ENCODE assay signal across 19 cellular contexts in genomic region chr12:112105891-112106290, GRCh38. TPM values are rescaled to one million over a fixed set of nuclear protein-coding genes. Genes with fewer than 3 reads are reported as not detected.
DNase-seq lines count a peak whose midpoint lies in the region; ATAC-seq and TF ChIP-seq lines count a peak whose summit lies in the region.
"Had no signal": no experiment of that assay in that cellular context is flagged by ENCODE, and none has a peak within 500 bp of the region (broad histone marks: within the 10 kb centered on the region; RNA-seq: fewer than 3 reads in every experiment).

No MANE protein-coding gene starts in this region.

- intact Hi-C loops in activated CD4-positive, alpha-beta T cell treated with anti-CD3 and anti-CD28 coated beads for 36 hours (cut with DNase I, micrococcal nuclease): loop anchor here (1.0 to 5.0 kb wide), 4 partner anchors 10 to 699 kb away; partner anchors contain the start of genes ERP29 (in 1 of the 2), HECTD4 (in 1 of the 2), SH2B3 (in 1 of the 2) and TMEM116 (in 1 of the 2)
- intact Hi-C loops in mucosa of descending colon (cut with DNase I, micrococcal nuclease): no loop called here

- H3K4me1 ChIP-seq in HEK293 (ENCODE audit: control insufficient read depth, insufficient read depth, low read length) (peaks cover 15% of the 10 kb centered on the region), mucosa of descending colon (ENCODE audit: low read depth) (peaks cover 17% of the 10 kb centered on the region)
- H3K4me1 ChIP-seq: SJCRH30 had no signal

- POLR2A ChIA-PET in activated CD4-positive, alpha-beta T cell treated with anti-CD3 and anti-CD28 coated beads for 36 hours (lab: Charles Lee): interaction anchor here (0.6 to 3.3 kb wide), 7 partner anchors 8 to 294 kb away, joined by 3 to 26 read pairs (median 4); partner anchors contain the start of genes ERP29, TMEM116 and TRAFD1
- POLR2A ChIA-PET in HEK293 (lab: Yijun Ruan, JAX): interaction anchor here (1.0 to 5.9 kb wide), 3 partner anchors 16 to 93 kb away, joined by 3 to 53 read pairs (median 4); partner anchors contain the start of genes ERP29, TMEM116 and TRAFD1

- H3K27ac Mint-ChIP-seq in activated CD4-positive, alpha-beta T cell treated with anti-CD3 and anti-CD28 coated beads for 36 hours: peak overlapping the region; percentile 94
- peak overlapping the region; percentile 75 for H3K27ac Mint-ChIP-seq in activated naive CD8-positive, alpha-beta T cell
- no peak overlapping the region for H3K27ac Mint-ChIP-seq in nephron
- H3K27ac Mint-ChIP-seq: neural progenitor cell had no signal

- H3K36me3 Mint-ChIP-seq in activated CD4-positive, alpha-beta T cell treated with anti-CD3 and anti-CD28 coated beads for 36 hours (ENCODE audit: low read depth): peaks cover 47% of the 10 kb centered on the region
- peaks cover 16% of the 10 kb centered on the region for H3K36me3 Mint-ChIP-seq in activated naive CD8-positive, alpha-beta T cell
- H3K36me3 Mint-ChIP-seq in nephron (ENCODE audit: low read depth): peaks cover 9% of the 10 kb centered on the region

- H3K36me3 ChIP-seq in HEK293 (ENCODE audit: control insufficient read depth in 2 of 2, insufficient read depth in 1 of 2, low read length in 2 of 2) (peaks cover 29 to 41% of the 10 kb centered on the region in 2 experiments), mucosa of descending colon (ENCODE audit: low read depth) (peaks cover 2% of the 10 kb centered on the region)

- CTCF ChIA-PET in activated CD4-positive, alpha-beta T cell treated with anti-CD3 and anti-CD28 coated beads for 36 hours (lab: Charles Lee): interaction anchor here (0.6 to 2.1 kb wide), 4 partner anchors 8 to 96 kb away, joined by 3 to 9 read pairs (median 4); no protein-coding TSS in a partner anchor
- CTCF ChIA-PET in HEK293 (lab: Yijun Ruan, JAX): interaction anchor here (0.5 kb wide), 1 partner anchor 709 kb away, joined by 3 read pairs; no protein-coding TSS in a partner anchor

- H3K9me3 ChIP-seq in HEK293 (ENCODE audit: control insufficient read depth, insufficient read depth, low read depth, low read length): no peaks in the 10 kb centered on the region
- H3K9me3 ChIP-seq in mucosa of descending colon: no peaks in the 10 kb centered on the region
- H3K9me3 ChIP-seq: esophagus squamous epithelium, SJCRH30, upper lobe of left lung had no signal

- no peak for DNase-seq in activated CD4-positive, alpha-beta T cell treated with anti-CD3 and anti-CD28 coated beads for 36 hours
- no peak for DNase-seq in activated CD4-positive, alpha-beta T cell treated with anti-CD3 and anti-CD28 coated beads for 4 hours
- DNase-seq in NCI-H187 treated with DMSO at 0.1 percent for 48 hours (lab: John Stamatoyannopoulos, UW) (no peak), mucosa of descending colon (no peak), kidney glomerular epithelial cell (lab: John Stamatoyannopoulos, UW) (no peak)
- DNase-seq: aorta; esophagus squamous epithelium; GDM1; left ventricle myocardium superior; NCI-H2171; SJCRH30; stimulated activated CD4-positive, alpha-beta T cell treated with anti-CD3 and anti-CD28 coated beads, Interleukin-2, amount 100 ng/mL, for 48 hours; upper lobe of left lung had no signal

- no peak overlapping the region for H3K4me3 Mint-ChIP-seq in activated CD4-positive, alpha-beta T cell treated with anti-CD3 and anti-CD28 coated beads for 36 hours
- H3K4me3 Mint-ChIP-seq in activated naive CD8-positive, alpha-beta T cell: peak overlapping the region; percentile 97
- H3K4me3 Mint-ChIP-seq in nephron: peak overlapping the region; percentile 12 to 70 (median 60)

- no peak for ATAC-seq in activated CD4-positive, alpha-beta T cell treated with anti-CD3 and anti-CD28 coated beads for 36 hours
- no peak for ATAC-seq in mucosa of descending colon
- ATAC-seq: left ventricle myocardium superior, sciatic nerve had no signal

- H3K9me3 Mint-ChIP-seq in activated CD4-positive, alpha-beta T cell treated with anti-CD3 and anti-CD28 coated beads for 36 hours (ENCODE audit: low read depth): no peaks in the 10 kb centered on the region
- no peaks in the 10 kb centered on the region for H3K9me3 Mint-ChIP-seq in activated naive CD8-positive, alpha-beta T cell (ENCODE audit: low read depth)
- no peaks in the 10 kb centered on the region for H3K9me3 Mint-ChIP-seq in nephron
- H3K9me3 Mint-ChIP-seq: neural progenitor cell had no signal

- TF ChIP-seq CTCF in HEK293 (tag by site-specific recombination; IDR thresholded peaks at IDR 0.05): no peak
- no peak for TF ChIP-seq CTCF in nephron (IDR thresholded peaks at IDR 0.05; ENCODE audit: unreplicated experiment in 3 of 3)
- no peak for TF ChIP-seq CTCF in mucosa of descending colon (IDR thresholded peaks at IDR 0.05)

- no peaks in the 10 kb centered on the region for H3K27me3 Mint-ChIP-seq in activated CD4-positive, alpha-beta T cell treated with anti-CD3 and anti-CD28 coated beads for 36 hours
- no peaks in the 10 kb centered on the region for H3K27me3 Mint-ChIP-seq in activated naive CD8-positive, alpha-beta T cell
- no peaks in the 10 kb centered on the region for H3K27me3 Mint-ChIP-seq in nephron (ENCODE audit: low read depth)

- H3K4me1 Mint-ChIP-seq in activated CD4-positive, alpha-beta T cell treated with anti-CD3 and anti-CD28 coated beads for 36 hours: peaks cover 60% of the 10 kb centered on the region
- H3K4me1 Mint-ChIP-seq in activated naive CD8-positive, alpha-beta T cell (ENCODE audit: low read depth): peaks cover 56% of the 10 kb centered on the region
- H3K4me1 Mint-ChIP-seq in nephron: peaks cover 41% of the 10 kb centered on the region

- H3K4me3 ChIP-seq in HEK293 (ENCODE audit: low read depth, low read length): no peak overlapping the region
- no peak overlapping the region for H3K4me3 ChIP-seq in mucosa of descending colon
- H3K4me3 ChIP-seq: coronary artery, esophagus squamous epithelium, neural progenitor cell, SJCRH30, upper lobe of left lung had no signal

- H3K27ac ChIP-seq in HEK293 (ENCODE audit: extremely low read depth, low read depth, low read length): no peak overlapping the region
- H3K27ac ChIP-seq: coronary artery, neural progenitor cell, SJCRH30, upper lobe of left lung had no signal

TF ChIP-seq in HEK293, 187 proteins besides CTCF, POLR2A, EP300 and RAD21:
- no peak for TF ChIP-seq ZNF302 (tag by site-specific recombination; IDR thresholded peaks at IDR 0.05; ENCODE audit: low read depth)
- peak; percentile 63 for TF ChIP-seq ZNF677 (tag by site-specific recombination; IDR thresholded peaks at IDR 0.05)

RNA-seq across cellular contexts. Expression of gene NAA25, which starts 2.7 kb away (rescaled TPM):
- 10 to 100 TPM; 50.9 to 58.5 TPM for total RNA-seq in activated CD4-positive, alpha-beta T cell treated with anti-CD3 and anti-CD28 coated beads for 36 hours
- 10 to 100 TPM; 16.8 to 29.2 (median 17.9) TPM for total RNA-seq in mucosa of descending colon

RNA-seq across cellular contexts. Expression of gene TRAFD1, which starts 19.5 kb away (rescaled TPM):
- total RNA-seq in activated CD4-positive, alpha-beta T cell treated with anti-CD3 and anti-CD28 coated beads for 36 hours: 10 to 100 TPM; 52.5 to 54.1 TPM
- 10 to 100 TPM; 34.0 to 59.6 (median 35.9) TPM for total RNA-seq in mucosa of descending colon

Comparison
In these comparisons a context has a peak if more than half of its experiments do, and no peak if none do; other contexts are left out.
1. H3K27ac Mint-ChIP-seq: peak in activated CD4-positive, alpha-beta T cell treated with anti-CD3 and anti-CD28 coated beads for 36 hours (single experiment) and activated naive CD8-positive, alpha-beta T cell (single experiment); none in nephron (0 of 3).
2. intact Hi-C loops: an anchor here in activated CD4-positive, alpha-beta T cell treated with anti-CD3 and anti-CD28 coated beads for 36 hours (1.0 to 5.0 kb wide); none called in mucosa of descending colon.